Comparison of ENCODE assay signal across 8 cellular contexts in the genomic region with DNA sequence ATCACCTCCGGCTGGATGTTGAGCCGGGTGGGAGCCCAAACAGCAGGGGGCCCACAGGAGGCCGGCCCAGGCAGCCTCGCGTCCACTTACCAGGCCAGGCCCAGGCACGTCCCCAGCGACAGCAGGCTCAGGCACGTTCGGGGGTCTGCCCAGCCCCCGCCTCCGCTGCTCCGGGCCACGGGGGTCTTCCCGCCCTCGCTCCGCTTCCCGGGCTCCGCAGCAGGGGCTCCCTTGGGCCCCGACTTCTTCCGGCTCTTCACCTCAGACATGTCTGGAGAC. TPM values are rescaled to one million over a fixed set of nuclear protein-coding genes. Genes with fewer than 3 reads are reported as not detected.
DNase-seq lines count a peak whose midpoint lies in the region; ATAC-seq, FAIRE-seq and TF ChIP-seq lines count a peak whose summit lies in the region.

No MANE protein-coding gene starts in this region.

- DNase-seq in activated naive CD8-positive, alpha-beta T cell treated with anti-CD3 and anti-CD28 coated beads for 36 hours, result no peak
- no peak for DNase-seq in stimulated activated naive CD8-positive, alpha-beta T cell treated with anti-CD3 and anti-CD28 coated beads, Interleukin-15, Interleukin-2, amounts not matched to agents 100 U/mL and 50 U/mL, for 24 hours
- DNase-seq in G401 (ENCODE audit: low spot score) (no peak), D721Med (ENCODE audit: insufficient read length, low spot score) (no peak)

- peaks cover 27% of the 10 kb centered on the region for H3K4me1 Mint-ChIP-seq in activated naive CD8-positive, alpha-beta T cell treated with anti-CD3 and anti-CD28 coated beads for 36 hours

- peaks cover 19% of the 10 kb centered on the region for H3K36me3 Mint-ChIP-seq in activated naive CD8-positive, alpha-beta T cell treated with anti-CD3 and anti-CD28 coated beads for 36 hours

- H3K27ac Mint-ChIP-seq in activated naive CD8-positive, alpha-beta T cell treated with anti-CD3 and anti-CD28 coated beads for 36 hours, result peak overlapping the region; percentile 95

- peak overlapping the region; percentile 96 for H3K4me3 Mint-ChIP-seq in activated naive CD8-positive, alpha-beta T cell treated with anti-CD3 and anti-CD28 coated beads for 36 hours

- no peaks in the 10 kb centered on the region for H3K27me3 Mint-ChIP-seq in activated naive CD8-positive, alpha-beta T cell treated with anti-CD3 and anti-CD28 coated beads for 36 hours

- peak; percentile 9 for ATAC-seq in GM21367 (IDR thresholded peaks at IDR 0.05; ENCODE audit: unreplicated experiment)
- peak; percentile 15 for ATAC-seq in HG03571 (IDR thresholded peaks at IDR 0.05; ENCODE audit: unreplicated experiment)
- ATAC-seq in stimulated activated naive CD8-positive, alpha-beta T cell treated with anti-CD3 and anti-CD28 coated beads, Interleukin-15, Interleukin-2, amounts not matched to agents 100 U/mL and 50 U/mL, for 24 hours, result peak; percentile 17

- in situ Hi-C loops in G401 (cut with HindIII; ENCODE audit: low sequenced_read_pairs), result no loop called here

- no peak for FAIRE-seq in D721Med (lab: Jason Lieb, UNC)

- no peaks in the 10 kb centered on the region for H3K9me3 Mint-ChIP-seq in activated naive CD8-positive, alpha-beta T cell treated with anti-CD3 and anti-CD28 coated beads for 36 hours

- TF ChIP-seq CTCF in D721Med (IDR thresholded peaks at IDR 0.05; ENCODE audit: insufficient read depth, missing control alignments), result no peak

- no peaks in the 10 kb centered on the region for H3K9me3 ChIP-seq in iPS-18c (ENCODE audit: control insufficient read depth, insufficient read depth, low read length)

- H3K4me3 ChIP-seq in GM08714 (ENCODE audit: low read length) (peak overlapping the region; percentile 78), iPS-18c (ENCODE audit: insufficient read depth, low read depth, low read length) (peak overlapping the region; percentile 95)

RNA-seq across cellular contexts. Expression of gene IKBIP, which starts 0.2 kb away (rescaled TPM):
- 10 to 100 TPM; 25.8 to 26.8 TPM for total RNA-seq in activated naive CD8-positive, alpha-beta T cell treated with anti-CD3 and anti-CD28 coated beads for 36 hours
- 43.8 and 50.4 TPM in 2 replicates for total RNA-seq in G401 (2014; rRNA removed; shearing (Covaris generic))

RNA-seq across cellular contexts. Expression of gene APAF1, which starts 0.7 kb away (rescaled TPM):
- total RNA-seq in activated naive CD8-positive, alpha-beta T cell treated with anti-CD3 and anti-CD28 coated beads for 36 hours, result 10 to 100 TPM; 10.6 to 11.5 TPM
- 16.9 and 32.1 TPM in 2 replicates for total RNA-seq in G401 (2014; rRNA removed; shearing (Covaris generic))

RNA-seq across cellular contexts. Expression of gene SLC25A3, which starts 50.9 kb away (rescaled TPM):
- total RNA-seq in activated naive CD8-positive, alpha-beta T cell treated with anti-CD3 and anti-CD28 coated beads for 36 hours, result 100 to 1,000 TPM; 762 to 789 TPM
- 1,003 and 1,119 TPM in 2 replicates for total RNA-seq in G401 (2014; rRNA removed; shearing (Covaris generic))
